15 cellular contexts compared by ENCODE assay signal in genomic region chr20:57615472-57615855, GRCh38. TPM values are rescaled to one million over a fixed set of nuclear protein-coding genes. Genes with fewer than 3 reads are reported as not detected.
DNase-seq lines count a peak whose midpoint lies in the region; ATAC-seq lines count a peak whose summit lies in the region.
"Had no signal": no experiment of that assay in that cellular context is flagged by ENCODE, and none has a peak within 500 bp of the region (broad histone marks: within the 10 kb centered on the region; RNA-seq: fewer than 3 reads in every experiment).

No MANE protein-coding gene starts in this region.

- peaks cover 3% of the 10 kb centered on the region for H3K27me3 Mint-ChIP-seq in activated CD8-positive, alpha-beta memory T cell treated with anti-CD3 and anti-CD28 coated beads, Interleukin-2, amount 10 ng/mL, durations not matched to agents 7 days and 5 days
- H3K27me3 Mint-ChIP-seq: CD4-positive, alpha-beta memory T cell had no signal

- DNase-seq in activated CD8-positive, alpha-beta memory T cell treated with anti-CD3 and anti-CD28 coated beads for 24 hours, result peak; percentile 50
- no peak for DNase-seq in activated CD8-positive, alpha-beta memory T cell treated with anti-CD3 and anti-CD28 coated beads, Interleukin-2, amount 10 ng/mL, durations not matched to agents 7 days and 5 days
- DNase-seq in activated CD8-positive, alpha-beta memory T cell treated with anti-CD3 and anti-CD28 coated beads, Interleukin-2, amount 50 U/mL, for 48 hours, result peak; percentile 48
- peak; percentile 33 for DNase-seq in left lobe of liver (ENCODE audit: low spot score)
- DNase-seq in posterior vena cava (ENCODE audit: low spot score), result peak; percentile 61
- no peak for DNase-seq in DMS114 treated with DMSO at 0.1 percent for 48 hours (lab: John Stamatoyannopoulos, UW; ENCODE audit: unreplicated experiment)
- DNase-seq: 8988T; CD4-positive, alpha-beta memory T cell; DMS153; DND-41; GDM1; GOT3; H9 had no signal

- intact Hi-C loops in posterior vena cava (cut with DNase I), result no loop called here

- no peak for ATAC-seq in activated CD8-positive, alpha-beta memory T cell treated with anti-CD3 and anti-CD28 coated beads, Interleukin-2, amount 10 ng/mL, durations not matched to agents 7 days and 5 days
- no peak for ATAC-seq in left lobe of liver
- no peak for ATAC-seq in HG03442 (IDR thresholded peaks at IDR 0.05; ENCODE audit: unreplicated experiment)
- ATAC-seq in HG03045 (IDR thresholded peaks at IDR 0.05; ENCODE audit: unreplicated experiment), result no peak

- peaks cover 47% of the 10 kb centered on the region for H3K36me3 Mint-ChIP-seq in activated CD8-positive, alpha-beta memory T cell treated with anti-CD3 and anti-CD28 coated beads, Interleukin-2, amount 10 ng/mL, durations not matched to agents 7 days and 5 days

- H3K27ac Mint-ChIP-seq in activated CD8-positive, alpha-beta memory T cell treated with anti-CD3 and anti-CD28 coated beads, Interleukin-2, amount 10 ng/mL, durations not matched to agents 7 days and 5 days, result no peak overlapping the region
- H3K27ac Mint-ChIP-seq: H9 had no signal

- H3K4me1 Mint-ChIP-seq in activated CD8-positive, alpha-beta memory T cell treated with anti-CD3 and anti-CD28 coated beads, Interleukin-2, amount 10 ng/mL, durations not matched to agents 7 days and 5 days, result peaks cover 33% of the 10 kb centered on the region
- H3K4me1 Mint-ChIP-seq: H9 had no signal

- H3K4me3 Mint-ChIP-seq in activated CD8-positive, alpha-beta memory T cell treated with anti-CD3 and anti-CD28 coated beads, Interleukin-2, amount 10 ng/mL, durations not matched to agents 7 days and 5 days, result no peak overlapping the region
- H3K4me3 Mint-ChIP-seq: CD4-positive, alpha-beta memory T cell; H9 had no signal

- CTCF ChIA-PET in activated CD8-positive, alpha-beta memory T cell treated with anti-CD3 and anti-CD28 coated beads, Interleukin-2, amount 10 ng/mL, durations not matched to agents 7 days and 5 days (lab: Charles Lee), result interaction anchor here (0.5 to 16.0 kb wide), 5 partner anchors 16 to 565 kb away, joined by 3 to 176 read pairs (median 3); no protein-coding TSS in a partner anchor

- no peaks in the 10 kb centered on the region for H3K9me3 Mint-ChIP-seq in activated CD8-positive, alpha-beta memory T cell treated with anti-CD3 and anti-CD28 coated beads, Interleukin-2, amount 10 ng/mL, durations not matched to agents 7 days and 5 days (ENCODE audit: low read depth)
- H3K9me3 Mint-ChIP-seq: H9 had no signal

RNA-seq across cellular contexts. Expression of gene ZBP1, which starts 4.8 kb away (rescaled TPM):
- total RNA-seq in activated CD8-positive, alpha-beta memory T cell treated with anti-CD3 and anti-CD28 coated beads, Interleukin-2, amount 10 ng/mL, durations not matched to agents 7 days and 5 days, result 10 to 100 TPM; 22.9 to 56.8 TPM
- total RNA-seq in left lobe of liver (0.08 TPM), posterior vena cava (under 1 TPM; 0.24 to 0.37 TPM)
- total RNA-seq: H9 had no signal

RNA-seq across cellular contexts. Expression of gene PCK1, which starts 54.6 kb away (rescaled TPM):
- not detected for total RNA-seq in activated CD8-positive, alpha-beta memory T cell treated with anti-CD3 and anti-CD28 coated beads, Interleukin-2, amount 10 ng/mL, durations not matched to agents 7 days and 5 days
- total RNA-seq in left lobe of liver (1,004 TPM), posterior vena cava (under 1 TPM; 0.57 to 0.93 TPM)
- total RNA-seq: CD4-positive, alpha-beta memory T cell; H9 had no signal

Comparison
In these comparisons a context has a peak if more than half of its experiments do, and no peak if none do; other contexts are left out.
1. DNase-seq: peak in activated CD8-positive, alpha-beta memory T cell treated with anti-CD3 and anti-CD28 coated beads for 24 hours (single experiment), activated CD8-positive, alpha-beta memory T cell treated with anti-CD3 and anti-CD28 coated beads, Interleukin-2, amount 50 U/mL, for 48 hours (single experiment), left lobe of liver (single experiment) and posterior vena cava (single experiment); none in activated CD8-positive, alpha-beta memory T cell treated with anti-CD3 and anti-CD28 coated beads, Interleukin-2, amount 10 ng/mL, durations not matched to agents 7 days and 5 days (single experiment) and DMS114 treated with DMSO at 0.1 percent for 48 hours (single experiment).
2. RNA of gene ZBP1, which starts 4.8 kb away (total RNA-seq): 22.9 to 56.8 TPM in activated CD8-positive, alpha-beta memory T cell treated with anti-CD3 and anti-CD28 coated beads, Interleukin-2, amount 10 ng/mL, durations not matched to agents 7 days and 5 days; 0.24 to 0.37 TPM in posterior vena cava and 0.08 TPM in left lobe of liver (single experiment); every median in the first group is over 10 times any median in the second.
3. RNA of gene PCK1, which starts 54.6 kb away (total RNA-seq): 1,004 TPM in left lobe of liver (single experiment); 0.57 to 0.93 TPM in posterior vena cava and not detected in activated CD8-positive, alpha-beta memory T cell treated with anti-CD3 and anti-CD28 coated beads, Interleukin-2, amount 10 ng/mL, durations not matched to agents 7 days and 5 days; every median in the first group is over 100 times any median in the second.